9 cellular contexts compared by ENCODE assay signal in genomic region chr9:99762470-99762869, GRCh38. TPM values are rescaled to one million over a fixed set of nuclear protein-coding genes. Genes with fewer than 3 reads are reported as not detected.
DNase-seq lines count a peak whose midpoint lies in the region; ATAC-seq and TF ChIP-seq lines count a peak whose summit lies in the region.
"Had no signal": no experiment of that assay in that cellular context is flagged by ENCODE, and none has a peak within 500 bp of the region (broad histone marks: within the 10 kb centered on the region; RNA-seq: fewer than 3 reads in every experiment).

No MANE protein-coding gene starts in this region.

- H3K4me1 ChIP-seq in SJCRH30: no peaks in the 10 kb centered on the region
- H3K4me1 ChIP-seq in CD8-positive, alpha-beta memory T cell (ENCODE audit: insufficient read depth, low read length): no peaks in the 10 kb centered on the region
- H3K4me1 ChIP-seq: sigmoid colon had no signal

- no peak overlapping the region for H3K4me3 ChIP-seq in SJCRH30
- no peak overlapping the region for H3K4me3 ChIP-seq in CD8-positive, alpha-beta memory T cell (ENCODE audit: low read length)
- H3K4me3 ChIP-seq: sigmoid colon had no signal

- POLR2A ChIA-PET in CD8-positive, alpha-beta memory T cell (lab: Charles Lee): no interaction called here

- H3K4me1 Mint-ChIP-seq in CD8-positive, alpha-beta memory T cell: no peaks in the 10 kb centered on the region

- DNase-seq in globus pallidus (ENCODE audit: low spot score) (peak; percentile 8), SJCRH30 (no peak), C1 segment of cervical spinal cord (lab: John Stamatoyannopoulos, UW) (no peak)
- no peak for DNase-seq in CD8-positive, alpha-beta memory T cell
- DNase-seq: sigmoid colon had no signal

- no peak overlapping the region for H3K27ac Mint-ChIP-seq in CD8-positive, alpha-beta memory T cell

- H3K36me3 ChIP-seq in SJCRH30: no peaks in the 10 kb centered on the region
- no peaks in the 10 kb centered on the region for H3K36me3 ChIP-seq in CD8-positive, alpha-beta memory T cell (ENCODE audit: insufficient read depth, low read length)
- H3K36me3 ChIP-seq: sigmoid colon had no signal

- H3K36me3 Mint-ChIP-seq in CD8-positive, alpha-beta memory T cell: no peaks in the 10 kb centered on the region

- no peak overlapping the region for H3K27ac ChIP-seq in SJCRH30
- H3K27ac ChIP-seq in CD8-positive, alpha-beta memory T cell (ENCODE audit: low read depth, low read length): no peak overlapping the region
- H3K27ac ChIP-seq: sigmoid colon had no signal

- ATAC-seq in GM18861 (IDR thresholded peaks at IDR 0.05; ENCODE audit: unreplicated experiment) (peak; percentile 98), GM21447 (IDR thresholded peaks at IDR 0.05; ENCODE audit: unreplicated experiment) (peak; percentile 100), HG03196 (IDR thresholded peaks at IDR 0.05; ENCODE audit: unreplicated experiment) (peak; percentile 99), SK-N-SH treated with all-trans-retinoic acid at 6 μM for 48 hours (no peak)

- peaks cover 3 to 10% of the 10 kb centered on the region in 2 donors for H3K27me3 Mint-ChIP-seq in CD8-positive, alpha-beta memory T cell

- H3K27me3 ChIP-seq in SJCRH30: no peaks in the 10 kb centered on the region; the same call in 1 of the 2 replicates
- H3K27me3 ChIP-seq in CD8-positive, alpha-beta memory T cell (ENCODE audit: insufficient read depth, low read length, poor library complexity, severe bottlenecking): no peaks in the 10 kb centered on the region
- H3K27me3 ChIP-seq: sigmoid colon had no signal

- H3K9me3 Mint-ChIP-seq in CD8-positive, alpha-beta memory T cell: no peaks in the 10 kb centered on the region

- no peaks in the 10 kb centered on the region for H3K9me3 ChIP-seq in SJCRH30 (replicated peaks)
- no peaks in the 10 kb centered on the region for H3K9me3 ChIP-seq in CD8-positive, alpha-beta memory T cell (ENCODE audit: low read length)
- H3K9me3 ChIP-seq: sigmoid colon had no signal

- H3K4me3 Mint-ChIP-seq in CD8-positive, alpha-beta memory T cell: no peak overlapping the region

- CTCF ChIA-PET in CD8-positive, alpha-beta memory T cell (lab: Charles Lee): no interaction called here

TF ChIP-seq in SK-N-SH treated with all-trans-retinoic acid at 6 μM for 48 hours, 23 proteins besides CTCF, POLR2A, EP300 and RAD21:
- no peak for TF ChIP-seq TSHZ2 (CRISPR knock-in tag; IDR thresholded peaks at IDR 0.05)
- TF ChIP-seq RARB (CRISPR knock-in tag; IDR thresholded peaks at IDR 0.05): no peak
- no peak for TF ChIP-seq ZFP3 (CRISPR knock-in tag; IDR thresholded peaks at IDR 0.05)
- no peak for TF ChIP-seq CSRNP3 (CRISPR knock-in tag; IDR thresholded peaks at IDR 0.05)
- TF ChIP-seq ZC3H10 (CRISPR knock-in tag; IDR thresholded peaks at IDR 0.05): no peak
- no peak for TF ChIP-seq ZNF70 (CRISPR knock-in tag; IDR thresholded peaks at IDR 0.05)
- TF ChIP-seq PPARA (CRISPR knock-in tag; IDR thresholded peaks at IDR 0.05; ENCODE audit: borderline replicate concordance): no peak
- no peak for TF ChIP-seq ZFP30 (CRISPR knock-in tag; IDR thresholded peaks at IDR 0.05)
- no peak for TF ChIP-seq PATZ1 (CRISPR knock-in tag; IDR thresholded peaks at IDR 0.05; ENCODE audit: borderline replicate concordance)
- no peak for TF ChIP-seq ISL1 (CRISPR knock-in tag; IDR thresholded peaks at IDR 0.05)
- TF ChIP-seq ZNF8 (CRISPR knock-in tag; IDR thresholded peaks at IDR 0.05): no peak
- no peak for TF ChIP-seq ZNF565 (CRISPR knock-in tag; conservative IDR thresholded peaks at IDR 0.05; ENCODE audit: low read depth)
- no peak for TF ChIP-seq ARNTL (CRISPR knock-in tag; IDR thresholded peaks at IDR 0.05; ENCODE audit: borderline replicate concordance, low read depth)
- no peak for TF ChIP-seq TOX (CRISPR knock-in tag; IDR thresholded peaks at IDR 0.05; ENCODE audit: borderline replicate concordance)
- TF ChIP-seq POU6F1 (CRISPR knock-in tag; IDR thresholded peaks at IDR 0.05; ENCODE audit: borderline replicate concordance, low read depth): no peak
- no peak for TF ChIP-seq OSR1 (CRISPR knock-in tag; IDR thresholded peaks at IDR 0.05)
- no peak for TF ChIP-seq GLIS3 (CRISPR knock-in tag; IDR thresholded peaks at IDR 0.05)
- no peak for TF ChIP-seq SNAI2 (CRISPR knock-in tag; IDR thresholded peaks at IDR 0.05)
- TF ChIP-seq ESRRG (CRISPR knock-in tag; IDR thresholded peaks at IDR 0.05): no peak
- no peak for TF ChIP-seq CSDC2 (CRISPR knock-in tag; IDR thresholded peaks at IDR 0.05)

RNA-seq across cellular contexts. Expression of gene NR4A3, which starts 59.2 kb away (rescaled TPM):
- total RNA-seq in SJCRH30 (2014; rRNA removed; shearing (Covaris generic)): 0.13 and 0.32 TPM in 2 replicates
- 10 to 100 TPM; 37.5 to 37.7 TPM for total RNA-seq in CD8-positive, alpha-beta memory T cell
- 0.60 TPM for polyA plus RNA-seq in CD8-positive, alpha-beta memory T cell

Comparison
In these comparisons a context has a peak if more than half of its experiments do, and no peak if none do; other contexts are left out.
1. RNA of gene NR4A3, which starts 59.2 kb away (total RNA-seq): 37.5 to 37.7 TPM in CD8-positive, alpha-beta memory T cell; 0.13 to 0.32 TPM in SJCRH30; every median in the first group is over 10 times any median in the second.